In genomic region chrX:71102292-71102691, GRCh38 we compare ENCODE assay signal across 14 cellular contexts. TPM values are rescaled to one million over a fixed set of nuclear protein-coding genes. Genes with fewer than 3 reads are reported as not detected.
DNase-seq lines count a peak whose midpoint lies in the region; ATAC-seq and TF ChIP-seq lines count a peak whose summit lies in the region.
"Had no signal": no experiment of that assay in that cellular context is flagged by ENCODE, and none has a peak within 500 bp of the region (broad histone marks: within the 10 kb centered on the region; RNA-seq: fewer than 3 reads in every experiment).

No MANE protein-coding gene starts in this region.

- CTCF ChIA-PET in CD8-positive, alpha-beta T cell (lab: Charles Lee): interaction anchor here (0.9 to 5.2 kb wide), 5 partner anchors 11 to 77 kb away, joined by 3 to 80 read pairs (median 10); no protein-coding TSS in a partner anchor

- peaks cover 10% of the 10 kb centered on the region for H3K36me3 Mint-ChIP-seq in CD8-positive, alpha-beta T cell
- H3K36me3 Mint-ChIP-seq in IgD-negative memory B cell (peaks cover 3% of the 10 kb centered on the region), nephron (ENCODE audit: low read depth) (no peaks in the 10 kb centered on the region)
- peaks cover 19% of the 10 kb centered on the region for H3K36me3 Mint-ChIP-seq in activated naive CD8-positive, alpha-beta T cell treated with anti-CD3 and anti-CD28 coated beads, Interleukin-2, amount 50 U/mL, for 24 hours (ENCODE audit: low read depth)

- H3K4me1 ChIP-seq in CD8-positive, alpha-beta T cell (ENCODE audit: insufficient read depth, low read length): peaks cover 87% of the 10 kb centered on the region

- H3K9me3 ChIP-seq in CD8-positive, alpha-beta T cell (ENCODE audit: low read length): no peaks in the 10 kb centered on the region
- H3K9me3 ChIP-seq: heart left ventricle, Peyer's patch had no signal

- H3K4me1 Mint-ChIP-seq in CD8-positive, alpha-beta T cell (ENCODE audit: low read depth): peaks cover 81% of the 10 kb centered on the region
- H3K4me1 Mint-ChIP-seq in IgD-negative memory B cell (peaks cover 27 to 42% (median 29%) of the 10 kb centered on the region in 3 donors), nephron (peaks cover 59% of the 10 kb centered on the region)
- H3K4me1 Mint-ChIP-seq in activated naive CD8-positive, alpha-beta T cell treated with anti-CD3 and anti-CD28 coated beads, Interleukin-2, amount 50 U/mL, for 24 hours: peaks cover 80% of the 10 kb centered on the region

- H3K4me3 Mint-ChIP-seq in CD8-positive, alpha-beta T cell: no peak overlapping the region
- peak overlapping the region in 1 of 4 donors; percentile 36 for H3K4me3 Mint-ChIP-seq in IgD-negative memory B cell
- no peak overlapping the region for H3K4me3 Mint-ChIP-seq in activated naive CD8-positive, alpha-beta T cell treated with anti-CD3 and anti-CD28 coated beads, Interleukin-2, amount 50 U/mL, for 24 hours
- H3K4me3 Mint-ChIP-seq in nephron: peak overlapping the region in 1 of 3 experiments; percentile 46

- H3K27ac ChIP-seq in CD8-positive, alpha-beta T cell (ENCODE audit: low read depth, low read length): no peak overlapping the region

- POLR2A ChIA-PET in CD8-positive, alpha-beta T cell (lab: Charles Lee): interaction anchor here (0.6 to 5.2 kb wide), 6 partner anchors 9 to 152 kb away, joined by 3 to 60 read pairs (median 15); partner anchors contain the start of genes IL2RG, MED12 and ZMYM3

- no peaks in the 10 kb centered on the region for H3K9me3 Mint-ChIP-seq in CD8-positive, alpha-beta T cell
- H3K9me3 Mint-ChIP-seq in IgD-negative memory B cell (no peaks in the 10 kb centered on the region), nephron (peaks cover 7% of the 10 kb centered on the region)
- no peaks in the 10 kb centered on the region for H3K9me3 Mint-ChIP-seq in activated naive CD8-positive, alpha-beta T cell treated with anti-CD3 and anti-CD28 coated beads, Interleukin-2, amount 50 U/mL, for 24 hours

- TF ChIP-seq CTCF in CD8-positive, alpha-beta T cell (IDR thresholded peaks at IDR 0.05): no peak
- TF ChIP-seq CTCF in nephron (IDR thresholded peaks at IDR 0.05; ENCODE audit: unreplicated experiment in 3 of 3): no peak

- H3K4me3 ChIP-seq in CD8-positive, alpha-beta T cell (ENCODE audit: low read depth, low read length): no peak overlapping the region
- H3K4me3 ChIP-seq: heart left ventricle, Peyer's patch had no signal

- intact Hi-C loops in CD8-positive, alpha-beta T cell (cut with DNase I, micrococcal nuclease): loop anchor here in 1 of 2 experiments (2.0 kb wide), 1 partner anchor 17 kb away; the partner anchor contains the start of gene MED12

- H3K36me3 ChIP-seq in CD8-positive, alpha-beta T cell (ENCODE audit: insufficient read depth, low read length): no peaks in the 10 kb centered on the region
- H3K36me3 ChIP-seq: heart left ventricle, Peyer's patch had no signal

- DNase-seq in CD8-positive, alpha-beta T cell: no peak
- no peak for DNase-seq in activated naive CD8-positive, alpha-beta T cell treated with anti-CD3 and anti-CD28 coated beads, Interleukin-2, amount 50 U/mL, for 24 hours
- no peak for DNase-seq in D341Med (ENCODE audit: low spot score)
- DNase-seq: heart left ventricle; NCI-H146; right cardiac atrium; stimulated activated naive CD4-positive, alpha-beta T cell treated with Interleukin-2 at 50 U/mL for 16 hours had no signal

- no peaks in the 10 kb centered on the region for H3K27me3 ChIP-seq in CD8-positive, alpha-beta T cell (ENCODE audit: insufficient read depth, low read length)
- H3K27me3 ChIP-seq: Peyer's patch had no signal

- peak overlapping the region; percentile 96 for H3K27ac Mint-ChIP-seq in CD8-positive, alpha-beta T cell
- H3K27ac Mint-ChIP-seq in IgD-negative memory B cell (peak overlapping the region; percentile 72 to 95 (median 80)), nephron (peak overlapping the region; percentile 87 to 91 (median 90))
- H3K27ac Mint-ChIP-seq in activated naive CD8-positive, alpha-beta T cell treated with anti-CD3 and anti-CD28 coated beads, Interleukin-2, amount 50 U/mL, for 24 hours: peak overlapping the region; percentile 91

- no peak for ATAC-seq in CD8-positive, alpha-beta T cell
- no peak for ATAC-seq in activated naive CD8-positive, alpha-beta T cell treated with anti-CD3 and anti-CD28 coated beads, Interleukin-2, amount 50 U/mL, for 24 hours
- ATAC-seq in GM21447 (IDR thresholded peaks at IDR 0.05; ENCODE audit: unreplicated experiment) (no peak), GM18867 (IDR thresholded peaks at IDR 0.05; ENCODE audit: unreplicated experiment) (no peak)
- ATAC-seq: esophagus mucosa had no signal

- H3K27me3 Mint-ChIP-seq in CD8-positive, alpha-beta T cell (ENCODE audit: low read depth): no peaks in the 10 kb centered on the region
- H3K27me3 Mint-ChIP-seq in IgD-negative memory B cell (peaks cover 5% of the 10 kb centered on the region), nephron (ENCODE audit: low read depth) (no peaks in the 10 kb centered on the region)
- H3K27me3 Mint-ChIP-seq in activated naive CD8-positive, alpha-beta T cell treated with anti-CD3 and anti-CD28 coated beads, Interleukin-2, amount 50 U/mL, for 24 hours: no peaks in the 10 kb centered on the region

RNA-seq across cellular contexts. Expression of gene CXorf65, which starts 4.2 kb away (rescaled TPM):
- 10 to 100 TPM; 51.0 to 57.6 TPM for total RNA-seq in CD8-positive, alpha-beta T cell
- polyA plus RNA-seq in IgD-negative memory B cell: 1.5 TPM
- total RNA-seq: chondrocyte, esophagus mucosa, heart left ventricle, Peyer's patch had no signal
- polyA plus RNA-seq: heart left ventricle, right cardiac atrium had no signal

RNA-seq across cellular contexts. Expression of gene FOXO4, which starts 6.6 kb away (rescaled TPM):
- total RNA-seq in CD8-positive, alpha-beta T cell: 10 to 100 TPM; 24.1 to 32.6 TPM
- polyA plus RNA-seq in IgD-negative memory B cell: 2.4 TPM

RNA-seq across cellular contexts. Expression of gene IL2RG, which starts 9.1 kb away (rescaled TPM):
- total RNA-seq in CD8-positive, alpha-beta T cell: 100 to 1,000 TPM; 166 to 197 TPM
- 754 TPM for polyA plus RNA-seq in IgD-negative memory B cell
- total RNA-seq: chondrocyte had no signal

RNA-seq across cellular contexts. Expression of gene MED12, which starts 16.1 kb away (rescaled TPM):
- 10 to 100 TPM; 54.5 to 57.4 TPM for total RNA-seq in CD8-positive, alpha-beta T cell
- polyA plus RNA-seq in IgD-negative memory B cell: 13.1 TPM

RNA-seq across cellular contexts. Expression of gene SNX12, which starts 34.2 kb away (rescaled TPM):
- total RNA-seq in CD8-positive, alpha-beta T cell: 10 to 100 TPM; 23.9 to 27.1 TPM
- 2.3 TPM for polyA plus RNA-seq in IgD-negative memory B cell
